In the genomic region with DNA sequence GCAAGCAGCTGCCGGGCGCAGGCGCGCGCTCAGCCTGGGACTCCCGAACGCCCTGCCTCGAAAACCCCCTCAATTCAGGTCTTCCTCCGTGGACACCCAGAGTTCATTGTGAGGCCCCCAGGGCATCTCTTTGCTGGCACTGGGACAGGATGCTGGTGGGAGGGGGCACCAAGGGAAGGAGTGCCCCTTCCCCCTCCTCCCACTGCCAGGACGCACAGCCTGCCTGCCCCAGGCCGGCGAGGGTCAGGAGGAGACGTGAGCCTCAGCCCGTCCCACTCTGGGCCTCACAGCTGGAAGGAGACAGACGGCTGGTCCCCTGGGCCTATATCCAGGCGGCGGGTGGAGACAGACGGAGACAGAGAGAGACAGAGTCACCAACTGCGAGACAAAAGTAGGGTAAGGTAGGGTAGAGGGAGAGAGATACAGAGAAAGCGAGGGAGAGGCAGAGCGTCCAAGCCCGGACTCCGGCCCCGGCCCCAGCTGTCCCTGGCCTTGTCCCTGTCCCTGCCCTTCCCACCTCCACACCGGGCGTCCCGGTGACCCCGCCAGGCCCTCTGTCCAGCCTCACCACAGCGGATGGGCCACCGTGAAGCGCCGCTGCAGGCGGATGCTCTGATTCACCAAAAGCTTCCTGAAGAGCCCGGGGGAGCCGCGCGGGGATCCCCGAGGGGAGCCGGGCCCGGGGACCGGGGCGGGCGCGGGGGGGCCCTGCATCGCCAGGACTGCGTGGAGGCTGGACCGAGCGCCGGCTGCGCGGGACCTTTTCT, we compare ENCODE assay signal across 9 cellular contexts. TPM values are rescaled to one million over a fixed set of nuclear protein-coding genes. Genes with fewer than 3 reads are reported as not detected.
DNase-seq lines count a peak whose midpoint lies in the region; ATAC-seq, FAIRE-seq and TF ChIP-seq lines count a peak whose summit lies in the region.
"Had no signal": no experiment of that assay in that cellular context is flagged by ENCODE, and none has a peak within 500 bp of the region (broad histone marks: within the 10 kb centered on the region; RNA-seq: fewer than 3 reads in every experiment).

Gene PDE4C, minus strand, starts transcription at position 737 of the 767 bp plus-strand sequence. Its CDS starts 23 bp downstream, at position 714.

- no TSS peak for BruUV-seq in HepG2 (replicated peaks; lab: Mats Ljungman, UMichigan)

- 0% methylated on average over 15 of the region's 51 CpGs for WGBS in HepG2 (ENCODE audit: low lambda C conversion rate)
- WGBS in transverse colon (ENCODE audit: low coverage in 1 of 2), 2 donors, result 3% methylated on average over 31 of the region's 51 CpGs; no CpG with 5 or more reads in 1 of the 2 donors

- H3K27ac ChIP-seq in HepG2 (ENCODE audit: extremely low read length, insufficient read depth, low read length) (peak within 1 kb of the TSS; percentile 19), transverse colon (peak within 1 kb of the TSS in 3 of 4 donors; percentile 11 to 62 (median 12))
- H3K27ac ChIP-seq: SJSA1 had no signal

- no peak for TF ChIP-seq RAD21 in HepG2 (CRISPR knock-in tag; IDR thresholded peaks at IDR 0.05)

- POLR2A ChIA-PET in HepG2 (lab: Yijun Ruan, JAX), result interaction anchor here (0.7 to 1.0 kb wide), 2 partner anchors 54 to 77 kb away, joined by 3 to 4 read pairs; no protein-coding TSS in a partner anchor

- FAIRE-seq in HepG2 (lab: Jason Lieb, UNC) (no peak), HTR-8/SVneo (lab: Jason Lieb, UNC) (no peak)

- H3K27me3 ChIP-seq in adipocyte (replicated peaks; ENCODE audit: control insufficient read depth, insufficient read depth, low read length) (peaks cover 11% of the 10 kb centered on the region), HepG2 (ENCODE audit: control insufficient read depth in 1 of 2, insufficient read depth in 2 of 2, low read length in 2 of 2) (no peaks in the 10 kb centered on the region; a peak in 1 of 5 replicates), transverse colon (peaks cover 80% of the 10 kb centered on the region)

- H3K4me1 Mint-ChIP-seq in activated naive CD8-positive, alpha-beta T cell (ENCODE audit: low read depth), result peaks cover 18% of the 10 kb centered on the region
- peaks cover 18% of the 10 kb centered on the region for H3K4me1 Mint-ChIP-seq in activated naive CD8-positive, alpha-beta T cell treated with anti-CD3 and anti-CD28 coated beads for 36 hours

- ATAC-seq in HepG2, result peak; percentile 46
- no peak for ATAC-seq in HG02840 (IDR thresholded peaks at IDR 0.05; ENCODE audit: low FRiP score, unreplicated experiment)

- TF ChIP-seq CTCF in HepG2 (CRISPR knock-in tag; IDR thresholded peaks at IDR 0.05) (no peak), transverse colon (IDR thresholded peaks at IDR 0.05) (no peak)

- H3K9ac ChIP-seq in adipocyte (ENCODE audit: low read length) (peak within 1 kb of the TSS; percentile 84), HepG2 (ENCODE audit: insufficient read depth, low read depth, low read length) (peak within 1 kb of the TSS; percentile 60; the same call in 1 of the 2 replicates)

- in situ Hi-C loops in HepG2 (cut with HindIII; ENCODE audit: extremely low pct_ligation_motif_present, low pct_unique_long_range_greater_than_20kb) (no loop called here), transverse colon (cut with MboI; ENCODE audit: low pct_ligation_motif_present in 1 of 4, low pct_unique_long_range_greater_than_20kb in 1 of 4, low sequenced_read_pairs in 3 of 4) (no loop called here)

- no peaks in the 10 kb centered on the region for H3K36me3 Mint-ChIP-seq in activated naive CD8-positive, alpha-beta T cell
- H3K36me3 Mint-ChIP-seq in activated naive CD8-positive, alpha-beta T cell treated with anti-CD3 and anti-CD28 coated beads for 36 hours, result no peaks in the 10 kb centered on the region

- peaks cover 42% of the 10 kb centered on the region for H3K27me3 Mint-ChIP-seq in activated naive CD8-positive, alpha-beta T cell
- H3K27me3 Mint-ChIP-seq in activated naive CD8-positive, alpha-beta T cell treated with anti-CD3 and anti-CD28 coated beads for 36 hours, result peaks cover 87% of the 10 kb centered on the region

- CTCF ChIA-PET in HepG2 (lab: Yijun Ruan, JAX; ENCODE audit: low intra/inter-chr PET ratio, low total read pairs), result no interaction called here

- H3K36me3 ChIP-seq in adipocyte (ENCODE audit: control insufficient read depth, insufficient read depth, low read length, severe bottlenecking), result no peaks in the 10 kb centered on the region
- no peaks in the 10 kb centered on the region for H3K36me3 ChIP-seq in HepG2 (replicated peaks in 1 of 2; ENCODE audit: control insufficient read depth in 1 of 2, insufficient read depth in 2 of 2, low read length in 2 of 2)
- H3K36me3 ChIP-seq in transverse colon, result no peaks in the 10 kb centered on the region
- H3K36me3 ChIP-seq: SJSA1 had no signal

- H3K9me3 ChIP-seq in adipocyte (ENCODE audit: control insufficient read depth, low read length), result no peaks in the 10 kb centered on the region
- H3K9me3 ChIP-seq in HepG2 (ENCODE audit: low read length), result no peaks in the 10 kb centered on the region
- no peaks in the 10 kb centered on the region for H3K9me3 ChIP-seq in transverse colon
- H3K9me3 ChIP-seq: SJSA1 had no signal

- no peaks in the 10 kb centered on the region for H3K79me2 ChIP-seq in HepG2 (ENCODE audit: insufficient read depth, low read length)

- H3K27ac Mint-ChIP-seq in activated naive CD8-positive, alpha-beta T cell, result no peak within 1 kb of the TSS
- no peak within 1 kb of the TSS for H3K27ac Mint-ChIP-seq in activated naive CD8-positive, alpha-beta T cell treated with anti-CD3 and anti-CD28 coated beads for 36 hours

- H2AFZ ChIP-seq in HepG2 (ENCODE audit: low read length), result no peak within 1 kb of the TSS

- H3K4me2 ChIP-seq in HepG2 (ENCODE audit: low read depth, low read length), result peak within 1 kb of the TSS; percentile 95

- intact Hi-C loops in HepG2 (cut with micrococcal nuclease; ENCODE audit: unreplicated experiment) (no loop called here), transverse colon (cut with DNase I; ENCODE audit: low total_unique reads) (no loop called here)

- TF ChIP-seq POLR2A in HepG2 (IDR thresholded peaks at IDR 0.05; ENCODE audit: insufficient read depth in 1 of 2, low read depth in 2 of 2, low read length in 2 of 2) (no peak), transverse colon (IDR thresholded peaks at IDR 0.05) (no peak)

- no peaks in the 10 kb centered on the region for H3K9me3 Mint-ChIP-seq in activated naive CD8-positive, alpha-beta T cell (ENCODE audit: low read depth)
- H3K9me3 Mint-ChIP-seq in activated naive CD8-positive, alpha-beta T cell treated with anti-CD3 and anti-CD28 coated beads for 36 hours, result no peaks in the 10 kb centered on the region

- TF ChIP-seq EP300 in HepG2 (IDR thresholded peaks at IDR 0.05; ENCODE audit: low read depth in 2 of 2, low read length in 2 of 2) (no peak), HepG2 (CRISPR knock-in tag; IDR thresholded peaks at IDR 0.05; ENCODE audit: borderline replicate concordance) (no peak), transverse colon (IDR thresholded peaks at IDR 0.05; ENCODE audit: low read depth) (no peak)

- peak within 1 kb of the TSS; percentile 87 for H3K4me3 Mint-ChIP-seq in activated naive CD8-positive, alpha-beta T cell
- H3K4me3 Mint-ChIP-seq in activated naive CD8-positive, alpha-beta T cell treated with anti-CD3 and anti-CD28 coated beads for 36 hours, result no peak within 1 kb of the TSS

- no peak for DNase-seq in activated naive CD8-positive, alpha-beta T cell treated with anti-CD3 and anti-CD28 coated beads for 36 hours
- DNase-seq in adipocyte (ENCODE audit: low read depth) (peak; percentile 31), HepG2 (ENCODE audit: low spot score) (no peak), transverse colon (no peak), SKM-1 treated with dmso at 0.1 percent for 144 hours (lab: John Stamatoyannopoulos, UW; ENCODE audit: unreplicated experiment) (no peak), HTR-8/SVneo (ENCODE audit: insufficient read length, low spot score) (no peak)

- no peaks in the 10 kb centered on the region for H4K20me1 ChIP-seq in HepG2 (ENCODE audit: insufficient read depth, low read length)

- H3K4me3 ChIP-seq in adipocyte (ENCODE audit: low read length), result no peak within 1 kb of the TSS
- H3K4me3 ChIP-seq in HepG2 (replicated peaks in 1 of 3; ENCODE audit: insufficient read depth in 1 of 3, low read depth in 2 of 3, low read length in 3 of 3), result peak within 1 kb of the TSS; percentile 54 to 80 (median 56)
- peak within 1 kb of the TSS in 1 of 4 donors; percentile 51 for H3K4me3 ChIP-seq in transverse colon

- H3K4me1 ChIP-seq in adipocyte (ENCODE audit: control insufficient read depth, insufficient read depth, low read length) (peaks cover 9% of the 10 kb centered on the region), HepG2 (ENCODE audit: insufficient read depth, low read length) (peaks cover 56% of the 10 kb centered on the region), transverse colon (peaks cover 7 to 30% (median 16%) of the 10 kb centered on the region in 4 donors)

TF ChIP-seq in HepG2, 621 proteins besides CTCF, POLR2A, EP300 and RAD21 (continues in another document):
- TF ChIP-seq LCORL (IDR thresholded peaks at IDR 0.05), result no peak
- TF ChIP-seq LCORL (CRISPR knock-in tag; IDR thresholded peaks at IDR 0.05), result peak; percentile 15; the same call in 1 of the 2 replicates

RNA-seq across cellular contexts. Expression of gene PDE4C, which starts in this region (rescaled TPM):
- not detected for total RNA-seq in activated naive CD8-positive, alpha-beta T cell treated with anti-CD3 and anti-CD28 coated beads for 36 hours
- total RNA-seq in HepG2 (2016; rRNA removed; fragmentation: Illumina TruSeq; extraction: Trizol), result 0.90 and 1.4 TPM in 2 replicates
- total RNA-seq in HepG2 (2016; cell fraction: cytosol; rRNA removed; fragmentation: Illumina TruSeq; extraction: Trizol; ENCODE audit: low read depth), result 0.30 and 0.44 TPM in 2 replicates
- 0.49 and 1.5 TPM in 2 replicates for total RNA-seq in HepG2 (2016; cell fraction: insoluble cytoplasmic fraction; rRNA removed; fragmentation: Illumina TruSeq; extraction: Trizol)
- total RNA-seq in HepG2 (2016; cell fraction: membrane; rRNA removed; fragmentation: Illumina TruSeq; extraction: Trizol), result 0.07 and 0.37 TPM in 2 replicates
- total RNA-seq in HepG2 (2016; cell fraction: nucleus; rRNA removed; fragmentation: Illumina TruSeq; extraction: Trizol), result 1.7 and 2.4 TPM in 2 replicates
- 14.0 and 17.9 TPM in 2 replicates for polyA plus RNA-seq in HepG2 (2011; rRNA removed)
- 3.4 and 4.6 TPM in 2 replicates for polyA plus RNA-seq in HepG2 (2011; cell fraction: cytosol; rRNA removed)
- polyA plus RNA-seq in HepG2 (2011; cell fraction: nucleus; rRNA removed), result 128 and 158 TPM in 2 replicates
- polyA plus RNA-seq in HepG2 (2012), result 2.2 and 3.2 TPM in 2 replicates
- not detected in 2 replicates for polyA plus RNA-seq in HepG2 (2016; cell fraction: cytosol; fragmentation: Illumina TruSeq; extraction: Trizol; ENCODE audit: low read depth)
- polyA plus RNA-seq in HepG2 (2016; cell fraction: insoluble cytoplasmic fraction; fragmentation: Illumina TruSeq; extraction: Trizol; ENCODE audit: low read depth), result 0.33 and 0.37 TPM in 2 replicates
- polyA plus RNA-seq in HepG2 (2016; cell fraction: membrane; fragmentation: Illumina TruSeq; extraction: Trizol; ENCODE audit: low read depth), result not detected in 2 replicates
- polyA plus RNA-seq in HepG2 (2016; cell fraction: nucleus; fragmentation: Illumina TruSeq; extraction: Trizol; ENCODE audit: insufficient read depth, low read depth), result 10.9 and 11.5 TPM in 2 replicates
- 0.56 and 12.3 TPM in 2 replicates for polyA minus RNA-seq in HepG2 (2011; rRNA and poly(A)+ RNA removed; ENCODE audit: low replicate concordance)
- polyA minus RNA-seq in HepG2 (2011; cell fraction: cytosol; rRNA and poly(A)+ RNA removed), result 1.5 and 3.1 TPM in 2 replicates
- polyA minus RNA-seq in HepG2 (2011; cell fraction: nucleus; rRNA and poly(A)+ RNA removed), result 30.4 and 31.1 TPM in 2 replicates
- 10 to 100 TPM in 2 of 4 donors, 1 to 10 TPM in 2; 3.0 to 18.3 (median 7.7) TPM for total RNA-seq in transverse colon
- total RNA-seq: SJSA1 had no signal
